Comparison of ENCODE assay signal across 1 cellular context in genomic region chr17:75456417-75457046, GRCh38.
TF ChIP-seq lines count a peak whose summit lies in the region.

TSS of gene TMEM94 (plus strand) at chr17:75456635. CDS start at chr17:75471906, 15,271 bp downstream.

TF ChIP-seq in K562, 482 proteins besides CTCF, POLR2A, EP300 and RAD21 (continued from another document and continues in another):
- TF ChIP-seq CHD7 (IDR thresholded peaks at IDR 0.05; ENCODE audit: low read depth, low read length) (no peak), ZFP30 (CRISPR knock-in tag; IDR thresholded peaks at IDR 0.05; ENCODE audit: borderline replicate concordance) (no peak), CXXC5 (CRISPR knock-in tag; IDR thresholded peaks at IDR 0.05) (peak; percentile 99), CBFA2T2 (conservative IDR thresholded peaks at IDR 0.05) (no peak), NR2C1 (IDR thresholded peaks at IDR 0.05) (peak; percentile 65; the same call in 1 of the 2 replicates), NR2C1 (tag; IDR thresholded peaks at IDR 0.05) (peak; percentile 77), POLR3G (IDR thresholded peaks at IDR 0.05; ENCODE audit: extremely low read depth, insufficient read length, insufficient replicate concordance) (no peak), NR2F6 (CRISPR knock-in tag; IDR thresholded peaks at IDR 0.05) (no peak), RFX7 (CRISPR knock-in tag; IDR thresholded peaks at IDR 0.05) (no peak), HBP1 (CRISPR knock-in tag; IDR thresholded peaks at IDR 0.05) (no peak), CHD4 (IDR thresholded peaks at IDR 0.05; ENCODE audit: insufficient read depth, insufficient replicate concordance, low read depth, low read length, poor library complexity, severe bottlenecking) (no peak), SPI1 (IDR thresholded peaks at IDR 0.05; ENCODE audit: borderline replicate concordance, low read depth, low read length) (no peak), KAT8 (IDR thresholded peaks at IDR 0.05; ENCODE audit: low read depth) (no peak), TAF7 (tag; IDR thresholded peaks at IDR 0.05) (peak; percentile 96), U2AF2 (optimal IDR thresholded peaks at IDR 0.05; ENCODE audit: low read depth, low read length) (no peak), NBN (IDR thresholded peaks at IDR 0.05; ENCODE audit: low read depth) (no peak), RHOXF2B (CRISPR knock-in tag; conservative IDR thresholded peaks at IDR 0.05) (no peak), CUX1 (CRISPR knock-in tag; IDR thresholded peaks at IDR 0.05) (no peak), USF1 (CRISPR knock-in tag; IDR thresholded peaks at IDR 0.05) (no peak), ZNF398 (CRISPR knock-in tag; IDR thresholded peaks at IDR 0.05) (no peak), PCBP1 (IDR thresholded peaks at IDR 0.05; ENCODE audit: low read depth, low read length, poor library complexity, severe bottlenecking) (peak; percentile 88), VEZF1 (CRISPR knock-in tag; IDR thresholded peaks at IDR 0.05) (peak; percentile 93), MTA2 (IDR thresholded peaks at IDR 0.05; ENCODE audit: low read depth) (no peak), PCBP2 (IDR thresholded peaks at IDR 0.05; ENCODE audit: low read depth, low read length, poor library complexity, severe bottlenecking) (no peak), KLF10 (CRISPR knock-in tag; IDR thresholded peaks at IDR 0.05) (no peak), ARID4B (CRISPR knock-in tag; IDR thresholded peaks at IDR 0.05) (peak; percentile 70), ZNF217 (CRISPR knock-in tag; IDR thresholded peaks at IDR 0.05) (no peak)
